25 cellular contexts compared by ENCODE assay signal in genomic region chr5:43137326-43137725, GRCh38. TPM values are rescaled to one million over a fixed set of nuclear protein-coding genes. Genes with fewer than 3 reads are reported as not detected.
DNase-seq lines count a peak whose midpoint lies in the region; ATAC-seq, FAIRE-seq and TF ChIP-seq lines count a peak whose summit lies in the region.
"Had no signal": no experiment of that assay in that cellular context is flagged by ENCODE, and none has a peak within 500 bp of the region (broad histone marks: within the 10 kb centered on the region; RNA-seq: fewer than 3 reads in every experiment).

No MANE protein-coding gene starts in this region.

- FAIRE-seq in H54 (lab: Jason Lieb, UNC) = peak; percentile 11
- FAIRE-seq: GM12892 had no signal

- H3K27me3 ChIP-seq in A673 (replicated peaks; ENCODE audit: insufficient read depth, low read depth, low read length, poor library complexity) = no peaks in the 10 kb centered on the region
- no peaks in the 10 kb centered on the region for H3K27me3 ChIP-seq in HAP-1 (ENCODE audit: low read depth)
- H3K27me3 ChIP-seq: upper lobe of right lung had no signal

- DNase-seq in A673 (ENCODE audit: low spot score) = no peak
- DNase-seq in H54 (ENCODE audit: insufficient read length, low spot score) = no peak
- DNase-seq in HAP-1 (ENCODE audit: low spot score in 2 of 2) = no peak
- DNase-seq in activated CD8-positive, alpha-beta memory T cell treated with anti-CD3 and anti-CD28 coated beads for 24 hours = no peak
- DNase-seq in KG1 (lab: John Stamatoyannopoulos, UW) = no peak
- no peak for DNase-seq in NCI-H1930 (lab: John Stamatoyannopoulos, UW)
- DNase-seq: 8988T; activated CD4-positive, alpha-beta T cell treated with anti-CD3 and anti-CD28 coated beads, Interleukin-2, amount 10 ng/mL, durations not matched to agents 7 days and 5 days; activated T-cell treated with anti-CD3 and anti-CD28 coated beads for 4 hours; DMS 273 treated with DMSO at 0.1 percent for 48 hours; foreskin fibroblast; GDM1; HCEC 1CT; left ventricle myocardium inferior; NCI-H1105 treated with DMSO at 0.1 percent for 48 hours; NCI-H2171 treated with DMSO at 0.1 percent for 48 hours; NCI-H82; RPMI8226; stimulated activated CD4-positive, alpha-beta T cell treated with anti-CD3 and anti-CD28 coated beads, Interleukin-15, amount 100 ng/mL, for 24 hours; upper lobe of right lung had no signal

- H3K27ac ChIP-seq in A673 (ENCODE audit: low read depth, low read length, poor library complexity, severe bottlenecking) = no peak overlapping the region
- H3K27ac ChIP-seq: coronary artery, KMS-11, left ventricle myocardium inferior, upper lobe of right lung had no signal

- POLR2A ChIA-PET in A673 (lab: Charles Lee; ENCODE audit: low non-redundant PET) = no interaction called here

- TF ChIP-seq POLR2A in H54 (IDR thresholded peaks at IDR 0.05; ENCODE audit: low read depth, low read length) = no peak

- H3K4me3 ChIP-seq in A673 (ENCODE audit: low read depth, low read length, poor library complexity, severe bottlenecking) = no peak overlapping the region
- H3K4me3 ChIP-seq in HAP-1 = no peak overlapping the region
- H3K4me3 ChIP-seq: coronary artery, left ventricle myocardium inferior, upper lobe of right lung had no signal

- intact Hi-C loops in A673 (cut with micrococcal nuclease; ENCODE audit: unreplicated experiment) = no loop called here

- H3K36me3 ChIP-seq in A673 (ENCODE audit: insufficient read depth, low read length, poor library complexity, severe bottlenecking) (peaks cover 57% of the 10 kb centered on the region), HAP-1 (replicated peaks) (peaks cover 55% of the 10 kb centered on the region)

- ATAC-seq in GM19324 (IDR thresholded peaks at IDR 0.05; ENCODE audit: low FRiP score, unreplicated experiment) (peak; percentile 61), HG03432 (IDR thresholded peaks at IDR 0.05; ENCODE audit: unreplicated experiment) (peak; percentile 78)
- ATAC-seq: upper lobe of right lung had no signal

- H3K9me3 ChIP-seq in A673 (ENCODE audit: low read depth, low read length, poor library complexity, severe bottlenecking) = no peaks in the 10 kb centered on the region
- no peaks in the 10 kb centered on the region for H3K9me3 ChIP-seq in HAP-1
- H3K9me3 ChIP-seq: left ventricle myocardium inferior, upper lobe of right lung had no signal

- H3K4me1 ChIP-seq in A673 (ENCODE audit: insufficient read depth, low read length, poor library complexity, severe bottlenecking) = no peaks in the 10 kb centered on the region
- no peaks in the 10 kb centered on the region for H3K4me1 ChIP-seq in HAP-1
- H3K4me1 ChIP-seq: upper lobe of right lung had no signal

- CTCF ChIA-PET in A673 (lab: Charles Lee) = no interaction called here

- in situ Hi-C loops in HAP-1 (cut with MboI; ENCODE audit: low sequenced_read_pairs) = no loop called here

- TSS peak; percentile 10 for BruUV-seq in A673 (replicated peaks; lab: Mats Ljungman, UMichigan)

- no peak for TF ChIP-seq CTCF in A673 (conservative IDR thresholded peaks at IDR 0.05; ENCODE audit: low read depth, low read length)

RNA-seq across cellular contexts. Expression of gene ZNF131, which starts 16.6 kb away (rescaled TPM):
- total RNA-seq in A673 (2021) = 43.6 and 45.0 TPM in 2 replicates

RNA-seq across cellular contexts. Expression of gene NIM1K, which starts 54.7 kb away (rescaled TPM):
- 0.41 and 0.55 TPM in 2 replicates for total RNA-seq in A673 (2021)
